1 cellular context compared by ENCODE assay signal in the genomic region with DNA sequence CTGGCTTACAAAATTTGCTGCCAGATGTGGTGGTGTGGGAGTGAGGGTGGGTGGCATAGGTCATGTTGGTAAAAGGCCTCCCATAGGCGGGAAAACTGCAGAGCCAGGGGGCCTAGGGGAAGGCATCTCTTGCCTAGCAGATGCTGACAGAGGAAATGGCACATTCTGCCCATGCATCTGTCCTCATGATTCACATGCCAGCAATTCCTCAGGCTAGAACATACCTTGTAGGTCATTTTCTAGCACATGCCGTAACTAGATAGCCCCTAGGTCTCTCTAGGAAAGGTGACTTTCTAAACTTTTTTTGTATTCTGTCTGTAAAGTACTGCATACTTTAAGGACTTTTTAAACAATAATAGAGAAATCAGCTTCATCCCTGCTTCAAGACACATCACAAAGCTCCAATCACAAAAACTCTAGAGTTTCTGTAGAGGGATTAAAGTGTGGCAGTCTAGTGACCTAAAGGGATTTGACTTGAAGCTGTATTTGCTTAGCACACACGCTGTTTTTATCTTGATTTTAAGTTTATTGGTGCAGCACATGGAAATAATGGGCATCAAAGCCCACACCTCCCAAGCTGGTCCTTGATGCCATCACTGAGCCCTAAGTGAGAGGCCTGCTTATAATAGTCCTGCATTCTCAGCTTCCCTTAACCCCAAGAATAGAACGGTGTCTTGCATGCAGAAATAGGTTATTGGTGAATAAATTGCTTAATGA.
TF ChIP-seq lines count a peak whose summit lies in the region.

No MANE protein-coding gene starts in this region.

TF ChIP-seq in HepG2, 621 proteins besides CTCF, POLR2A, EP300 and RAD21:
- TF ChIP-seq, protein P1, sequence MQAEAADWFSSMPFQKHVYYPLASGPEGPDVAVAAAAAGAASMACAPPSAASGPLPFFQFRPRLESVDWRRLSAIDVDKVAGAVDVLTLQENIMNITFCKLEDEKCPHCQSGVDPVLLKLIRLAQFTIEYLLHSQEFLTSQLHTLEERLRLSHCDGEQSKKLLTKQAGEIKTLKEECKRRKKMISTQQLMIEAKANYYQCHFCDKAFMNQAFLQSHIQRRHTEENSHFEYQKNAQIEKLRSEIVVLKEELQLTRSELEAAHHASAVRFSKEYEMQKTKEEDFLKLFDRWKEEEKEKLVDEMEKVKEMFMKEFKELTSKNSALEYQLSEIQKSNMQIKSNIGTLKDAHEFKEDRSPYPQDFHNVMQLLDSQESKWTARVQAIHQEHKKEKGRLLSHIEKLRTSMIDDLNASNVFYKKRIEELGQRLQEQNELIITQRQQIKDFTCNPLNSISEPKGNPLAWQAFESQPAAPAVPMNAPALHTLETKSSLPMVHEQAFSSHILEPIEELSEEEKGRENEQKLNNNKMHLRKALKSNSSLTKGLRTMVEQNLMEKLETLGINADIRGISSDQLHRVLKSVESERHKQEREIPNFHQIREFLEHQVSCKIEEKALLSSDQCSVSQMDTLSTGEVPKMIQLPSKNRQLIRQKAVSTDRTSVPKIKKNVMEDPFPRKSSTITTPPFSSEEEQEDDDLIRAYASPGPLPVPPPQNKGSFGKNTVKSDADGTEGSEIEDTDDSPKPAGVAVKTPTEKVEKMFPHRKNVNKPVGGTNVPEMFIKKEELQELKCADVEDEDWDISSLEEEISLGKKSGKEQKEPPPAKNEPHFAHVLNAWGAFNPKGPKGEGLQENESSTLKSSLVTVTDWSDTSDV (CRISPR knock-in tag; IDR thresholded peaks at IDR 0.05), result no peak
- TF ChIP-seq, protein P2, sequence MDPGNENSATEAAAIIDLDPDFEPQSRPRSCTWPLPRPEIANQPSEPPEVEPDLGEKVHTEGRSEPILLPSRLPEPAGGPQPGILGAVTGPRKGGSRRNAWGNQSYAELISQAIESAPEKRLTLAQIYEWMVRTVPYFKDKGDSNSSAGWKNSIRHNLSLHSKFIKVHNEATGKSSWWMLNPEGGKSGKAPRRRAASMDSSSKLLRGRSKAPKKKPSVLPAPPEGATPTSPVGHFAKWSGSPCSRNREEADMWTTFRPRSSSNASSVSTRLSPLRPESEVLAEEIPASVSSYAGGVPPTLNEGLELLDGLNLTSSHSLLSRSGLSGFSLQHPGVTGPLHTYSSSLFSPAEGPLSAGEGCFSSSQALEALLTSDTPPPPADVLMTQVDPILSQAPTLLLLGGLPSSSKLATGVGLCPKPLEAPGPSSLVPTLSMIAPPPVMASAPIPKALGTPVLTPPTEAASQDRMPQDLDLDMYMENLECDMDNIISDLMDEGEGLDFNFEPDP (CRISPR knock-in tag; conservative IDR thresholded peaks at IDR 0.05), result 0 out of 2 replicates have a peak, but pooled peaks have one; percentile 68
